Comparison of ENCODE assay signal across 8 cellular contexts in genomic region chr10:97427571-97428179, GRCh38. TPM values are rescaled to one million over a fixed set of nuclear protein-coding genes. Genes with fewer than 3 reads are reported as not detected.
DNase-seq lines count a peak whose midpoint lies in the region; ATAC-seq and TF ChIP-seq lines count a peak whose summit lies in the region.

No MANE protein-coding gene starts in this region.

- no peaks in the 10 kb centered on the region for H3K9me2 ChIP-seq in PC-9 (ENCODE audit: insufficient read depth)

- H3K4me3 ChIP-seq in PC-9 (peak overlapping the region; percentile 84), colonic mucosa (peak overlapping the region; percentile 96), mesenchymal stem cell (ENCODE audit: insufficient read depth in 1 of 2, low read depth in 1 of 2, low read length in 2 of 2) (peak overlapping the region; percentile 45 to 98), vagina (peak overlapping the region; percentile 64 to 72)

- H3K9ac ChIP-seq in colonic mucosa (ENCODE audit: low read depth in 2 of 2, low read length in 2 of 2): peak overlapping the region; percentile 28 to 85
- H3K9ac ChIP-seq in mesenchymal stem cell (ENCODE audit: low read length): peak overlapping the region; percentile 98

- CTCF ChIA-PET in PC-9 (lab: Charles Lee): interaction anchor here (0.7 kb wide), 1 partner anchor 296 kb away, joined by 3 read pairs; no protein-coding TSS in a partner anchor

- BruUV-seq in PC-9 (replicated peaks; lab: Mats Ljungman, UMichigan): TSS peak; percentile 50

- WGBS in mesenchymal stem cell: 2% methylated on average over 7 of the region's 9 CpGs

- H3K4me1 ChIP-seq in PC-9 (replicated peaks; ENCODE audit: insufficient read depth) (peaks cover 12% of the 10 kb centered on the region), colonic mucosa (peaks cover 13% of the 10 kb centered on the region), mesenchymal stem cell (ENCODE audit: control insufficient read depth, insufficient read depth, low read depth, low read length) (peaks cover 6% of the 10 kb centered on the region), vagina (peaks cover 34% of the 10 kb centered on the region)

- H3K4ac ChIP-seq in mesenchymal stem cell (ENCODE audit: low read depth in 1 of 2, low read length in 2 of 2): peak overlapping the region in 1 of 2 experiments; percentile 17

- H3K79me1 ChIP-seq in mesenchymal stem cell (replicated peaks; ENCODE audit: low read length, poor library complexity, severe bottlenecking): peaks cover 9% of the 10 kb centered on the region

- H3K4me2 ChIP-seq in PC-9 (peak overlapping the region; percentile 95), mesenchymal stem cell (ENCODE audit: low read length, poor library complexity, severe bottlenecking) (peak overlapping the region; percentile 88)

- no peak for TF ChIP-seq CTCF in PC-9 (conservative IDR thresholded peaks at IDR 0.05)
- no peak for TF ChIP-seq CTCF in colonic mucosa (IDR thresholded peaks at IDR 0.05)
- TF ChIP-seq CTCF in vagina (IDR thresholded peaks at IDR 0.05): no peak

- H2BK120ac ChIP-seq in mesenchymal stem cell (ENCODE audit: low read depth, low read length): no peak overlapping the region

- H3K14ac ChIP-seq in mesenchymal stem cell (ENCODE audit: low read length in 2 of 2): peak overlapping the region in 1 of 2 experiments; percentile 90

- H3K36me3 ChIP-seq in PC-9 (ENCODE audit: low read depth) (peaks cover 6% of the 10 kb centered on the region; the same call in 1 of the 2 replicates), colonic mucosa (peaks cover 16% of the 10 kb centered on the region), mesenchymal stem cell (ENCODE audit: control insufficient read depth in 1 of 2, insufficient read depth in 2 of 2, low read depth in 1 of 2, low read length in 2 of 2) (peaks cover 17 to 31% of the 10 kb centered on the region in 2 experiments), vagina (peaks cover 0 to 23% of the 10 kb centered on the region in 2 donors)

- H2BK12ac ChIP-seq in mesenchymal stem cell (ENCODE audit: low read length in 2 of 2): no peak overlapping the region

- POLR2A ChIA-PET in PC-9 (lab: Charles Lee; ENCODE audit: unreplicated experiment): no interaction called here

- ATAC-seq in GM19397 (IDR thresholded peaks at IDR 0.05; ENCODE audit: unreplicated experiment): no peak

- H3K27me3 ChIP-seq in PC-9 (ENCODE audit: insufficient read depth, low read depth) (no peaks in the 10 kb centered on the region), colonic mucosa (no peaks in the 10 kb centered on the region), mesenchymal stem cell (ENCODE audit: control insufficient read depth in 1 of 2, insufficient read depth in 1 of 2, low read length in 2 of 2) (no peaks in the 10 kb centered on the region), vagina (no peaks in the 10 kb centered on the region)

- no peak for TF ChIP-seq POLR2A in vagina (IDR thresholded peaks at IDR 0.05)

- H4K91ac ChIP-seq in mesenchymal stem cell (ENCODE audit: low read length): peak overlapping the region; percentile 8

- H2AK5ac ChIP-seq in mesenchymal stem cell (ENCODE audit: low read length, severe bottlenecking): peak overlapping the region; percentile 88

- H3K18ac ChIP-seq in mesenchymal stem cell (ENCODE audit: low read depth in 1 of 2, low read length in 2 of 2): peak overlapping the region in 1 of 2 experiments; percentile 73

- H3K27ac ChIP-seq in PC-9: peak overlapping the region; percentile 29; the same call in 1 of the 2 replicates
- peak overlapping the region; percentile 94 for H3K27ac ChIP-seq in colonic mucosa
- peak overlapping the region; percentile 90 for H3K27ac ChIP-seq in mesenchymal stem cell (ENCODE audit: low read length, poor library complexity, severe bottlenecking)
- peak overlapping the region; percentile 83 for H3K27ac ChIP-seq in vagina

- peaks cover 38% of the 10 kb centered on the region for H3F3A ChIP-seq in PC-9 (ENCODE audit: insufficient read depth, low read depth)

- DNase-seq in NCI-H748 (lab: John Stamatoyannopoulos, UW; ENCODE audit: unreplicated experiment) (peak; percentile 26), NCI-H748 treated with DMSO at 0.1 percent for 48 hours (lab: John Stamatoyannopoulos, UW) (no peak), PC-9 (peak; percentile 51 to 55), colonic mucosa (peak; percentile 86), mesenchymal stem cell (peak; percentile 67), vagina (ENCODE audit: extremely low spot score in 2 of 2) (no peak), anterior cingulate cortex (lab: John Stamatoyannopoulos, UW) (no peak)

- no peak overlapping the region for H2BK5ac ChIP-seq in mesenchymal stem cell (ENCODE audit: low read depth, low read length, poor library complexity, severe bottlenecking)

- peaks cover 41% of the 10 kb centered on the region for H3K79me2 ChIP-seq in PC-9 (ENCODE audit: low read depth)

- H3K9me3 ChIP-seq in PC-9 (ENCODE audit: insufficient read depth, low read depth): no peaks in the 10 kb centered on the region
- no peaks in the 10 kb centered on the region for H3K9me3 ChIP-seq in colonic mucosa
- no peaks in the 10 kb centered on the region for H3K9me3 ChIP-seq in mesenchymal stem cell (ENCODE audit: control insufficient read depth, low read length)
- H3K9me3 ChIP-seq in vagina: no peaks in the 10 kb centered on the region

- H2BK15ac ChIP-seq in mesenchymal stem cell (ENCODE audit: low read depth, poor library complexity, severe bottlenecking): no peak overlapping the region

- no peak overlapping the region for H2AFZ ChIP-seq in PC-9
- no peak overlapping the region for H2AFZ ChIP-seq in mesenchymal stem cell (ENCODE audit: low read depth, low read length)

- intact Hi-C loops in PC-9 (cut with micrococcal nuclease; ENCODE audit: unreplicated experiment): loop anchor here (2.0 kb wide), 1 partner anchor 27 kb away; the partner anchor contains the start of gene RRP12
- intact Hi-C loops in colonic mucosa (cut with DNase I): no loop called here
- intact Hi-C loops in vagina (cut with DNase I): no loop called here

- peak overlapping the region; percentile 45 for H4K8ac ChIP-seq in mesenchymal stem cell (ENCODE audit: low read length)

- peak overlapping the region in 1 of 2 experiments; percentile 9 for H3K23ac ChIP-seq in mesenchymal stem cell (ENCODE audit: low read length in 2 of 2)

- H4K20me1 ChIP-seq in PC-9 (ENCODE audit: insufficient read depth): peaks cover 18% of the 10 kb centered on the region

RNA-seq across cellular contexts. Expression of gene PGAM1, which starts 1.7 kb away (rescaled TPM):
- 177 and 243 TPM in 2 replicates for total RNA-seq in PC-9 (2021)
- total RNA-seq in colonic mucosa: 100 to 1,000 TPM; 392 to 453 TPM
- 268 TPM for polyA plus RNA-seq in mesenchymal stem cell (2013, experiment 1 of 2)
- 270 TPM for polyA plus RNA-seq in mesenchymal stem cell (2013, experiment 2 of 2)
- total RNA-seq in vagina: 224 TPM

RNA-seq across cellular contexts. Expression of gene EXOSC1, which starts 18.1 kb away (rescaled TPM):
- total RNA-seq in PC-9 (2021): 25.4 and 27.0 TPM in 2 replicates
- 10 to 100 TPM; 22.5 to 35.5 TPM for total RNA-seq in colonic mucosa
- polyA plus RNA-seq in mesenchymal stem cell (2013, experiment 1 of 2): 60.5 TPM
- polyA plus RNA-seq in mesenchymal stem cell (2013, experiment 2 of 2): 56.7 TPM
- 37.6 TPM for total RNA-seq in vagina

RNA-seq across cellular contexts. Expression of gene ZDHHC16, which starts 18.3 kb away (rescaled TPM):
- total RNA-seq in PC-9 (2021): 29.1 and 29.6 TPM in 2 replicates
- total RNA-seq in colonic mucosa: 10 to 100 TPM; 31.4 to 57.0 TPM
- polyA plus RNA-seq in mesenchymal stem cell (2013, experiment 1 of 2): 38.8 TPM
- 39.7 TPM for polyA plus RNA-seq in mesenchymal stem cell (2013, experiment 2 of 2)
- total RNA-seq in vagina: 27.3 TPM

RNA-seq across cellular contexts. Expression of gene RRP12, which starts 26.5 kb away (rescaled TPM):
- total RNA-seq in PC-9 (2021) (22.6 and 34.3 TPM in 2 replicates), colonic mucosa (10 to 100 TPM; 11.5 to 30.4 TPM), vagina (32.7 TPM)
- polyA plus RNA-seq in mesenchymal stem cell (2013, experiment 1 of 2): 8.0 TPM
- polyA plus RNA-seq in mesenchymal stem cell (2013, experiment 2 of 2): 7.5 TPM

Comparison
In these comparisons a context has a peak if more than half of its experiments do, and no peak if none do; other contexts are left out.
1. DNase-seq: peak in NCI-H748 (single experiment), PC-9 (2 of 2), colonic mucosa (single experiment) and mesenchymal stem cell (single experiment); none in NCI-H748 treated with DMSO at 0.1 percent for 48 hours (single experiment), vagina (0 of 2) and anterior cingulate cortex (0 of 58).
2. H3K27ac ChIP-seq: peak in every context shown above with its lines; median percentile 94 in colonic mucosa; 90 in mesenchymal stem cell; 83 in vagina; 29 in PC-9.
3. Peak in every context shown above with its lines, with median percentiles within 50 percentile points of each other: H3K4me3 ChIP-seq.